Comparison of ENCODE assay signal across 11 cellular contexts in genomic region chr4:88012652-88013051, GRCh38. TPM values are rescaled to one million over a fixed set of nuclear protein-coding genes. Genes with fewer than 3 reads are reported as not detected.
A peak's percentile ranks its signal among the peaks of the same experiment; 100 is the strongest.
DNase-seq lines count a peak whose midpoint lies in the region; ATAC-seq and TF ChIP-seq lines count a peak whose summit lies in the region.
"Had no signal": no experiment of that assay in that cellular context is flagged by ENCODE, and none has a peak within 500 bp of the region (broad histone marks: within the 10 kb centered on the region; RNA-seq: fewer than 3 reads in every experiment).

No MANE protein-coding gene starts in this region.

- TF ChIP-seq CTCF in GM10248 (IDR thresholded peaks at IDR 0.05; ENCODE audit: control extremely low read depth, extremely low read depth, low read depth, missing control alignments) (no peak), MCF 10A (IDR thresholded peaks at IDR 0.05; ENCODE audit: unreplicated experiment) (no peak)

- POLR2A ChIA-PET in GM10248 (lab: Yijun Ruan, JAX) (no interaction called here), MCF 10A (lab: Yijun Ruan, JAX) (no interaction called here)

- no TSS peak for BruUV-seq in MCF 10A (replicated peaks; lab: Mats Ljungman, UMichigan)

- peak overlapping the region; percentile 26 for H3K27ac Mint-ChIP-seq in activated T-helper 17 cell treated with anti-CD3 and anti-CD28 coated beads, Interleukin-2, amount 50 U/mL, for 72 hours
- no peak overlapping the region for H3K27ac Mint-ChIP-seq in MCF 10A (ENCODE audit: low read depth, unreplicated experiment)
- H3K27ac Mint-ChIP-seq: activated CD4-positive, alpha-beta T cell treated with anti-CD3 and anti-CD28 coated beads, Interleukin-2, amount 10 ng/mL, durations not matched to agents 24 days and 14 days had no signal

- CTCF ChIA-PET in GM10248 (lab: Yijun Ruan, JAX) (interaction anchor here (1.7 to 3.8 kb wide), 3 partner anchors 11 to 199 kb away, joined by 3 to 14 read pairs (median 9); no protein-coding TSS in a partner anchor), MCF 10A (lab: Yijun Ruan, JAX) (interaction anchor here (0.6 kb wide), 1 partner anchor 56 kb away, joined by 3 read pairs; no protein-coding TSS in a partner anchor)

- H3K4me1 Mint-ChIP-seq in activated T-helper 17 cell treated with anti-CD3 and anti-CD28 coated beads, Interleukin-2, amount 50 U/mL, for 72 hours, result peaks cover 26% of the 10 kb centered on the region
- H3K4me1 Mint-ChIP-seq in MCF 10A (ENCODE audit: insufficient read depth, unreplicated experiment), result peaks cover 23% of the 10 kb centered on the region

- WGBS in right cardiac atrium, result 77% methylated on average over 4 of the region's 4 CpGs

- H3K4me3 Mint-ChIP-seq in activated T-helper 17 cell treated with anti-CD3 and anti-CD28 coated beads, Interleukin-2, amount 50 U/mL, for 72 hours, result peak overlapping the region; percentile 4
- H3K4me3 Mint-ChIP-seq in MCF 10A (ENCODE audit: unreplicated experiment), result no peak overlapping the region
- H3K4me3 Mint-ChIP-seq: activated CD4-positive, alpha-beta T cell treated with anti-CD3 and anti-CD28 coated beads, Interleukin-2, amount 10 ng/mL, durations not matched to agents 24 days and 14 days had no signal

- H3K27ac ChIP-seq in right cardiac atrium (ENCODE audit: low read length), result no peak overlapping the region
- H3K27ac ChIP-seq: GM23248 had no signal

- no peak overlapping the region for H3K4me3 ChIP-seq in right cardiac atrium (ENCODE audit: low read length)
- H3K4me3 ChIP-seq: GM23248 had no signal

- H3K27me3 ChIP-seq in right cardiac atrium (ENCODE audit: control insufficient read depth, insufficient read depth), result no peaks in the 10 kb centered on the region

- H3K9me3 ChIP-seq in right cardiac atrium (ENCODE audit: control insufficient read depth, low read length), result no peaks in the 10 kb centered on the region

- peaks cover 4% of the 10 kb centered on the region for H3K36me3 Mint-ChIP-seq in activated T-helper 17 cell treated with anti-CD3 and anti-CD28 coated beads, Interleukin-2, amount 50 U/mL, for 72 hours (ENCODE audit: low read depth)
- no peaks in the 10 kb centered on the region for H3K36me3 Mint-ChIP-seq in MCF 10A (ENCODE audit: insufficient read depth, unreplicated experiment)

- no peaks in the 10 kb centered on the region for H3K4me1 ChIP-seq in right cardiac atrium (ENCODE audit: control insufficient read depth, insufficient read depth, low read length)

- peak; percentile 57 for ATAC-seq in GM21526 (IDR thresholded peaks at IDR 0.05; ENCODE audit: low FRiP score, unreplicated experiment)
- peak; percentile 54 for ATAC-seq in HG03432 (IDR thresholded peaks at IDR 0.05; ENCODE audit: unreplicated experiment)
- ATAC-seq in activated T-helper 17 cell treated with anti-CD3 and anti-CD28 coated beads, Interleukin-2, amount 50 U/mL, for 72 hours (replicated peaks), result no peak
- ATAC-seq in right cardiac atrium, result no peak

- H3K27me3 Mint-ChIP-seq in activated T-helper 17 cell treated with anti-CD3 and anti-CD28 coated beads, Interleukin-2, amount 50 U/mL, for 72 hours, result no peaks in the 10 kb centered on the region
- no peaks in the 10 kb centered on the region for H3K27me3 Mint-ChIP-seq in MCF 10A (ENCODE audit: insufficient read depth, unreplicated experiment)
- H3K27me3 Mint-ChIP-seq: activated CD4-positive, alpha-beta T cell treated with anti-CD3 and anti-CD28 coated beads, Interleukin-2, amount 10 ng/mL, durations not matched to agents 24 days and 14 days had no signal

- intact Hi-C loops in MCF 10A (cut with micrococcal nuclease) (no loop called here), right cardiac atrium (cut with DNase I) (no loop called here)

- H3K9me3 Mint-ChIP-seq in activated T-helper 17 cell treated with anti-CD3 and anti-CD28 coated beads, Interleukin-2, amount 50 U/mL, for 72 hours, result no peaks in the 10 kb centered on the region
- H3K9me3 Mint-ChIP-seq in MCF 10A (ENCODE audit: unreplicated experiment), result no peaks in the 10 kb centered on the region
- H3K9me3 Mint-ChIP-seq: activated CD4-positive, alpha-beta T cell treated with anti-CD3 and anti-CD28 coated beads, Interleukin-2, amount 10 ng/mL, durations not matched to agents 24 days and 14 days had no signal

- DNase-seq in GM10248 (ENCODE audit: extremely low spot score) (peak; percentile 42), MCF 10A (ENCODE audit: unreplicated experiment) (no peak), NCI-H128 (lab: John Stamatoyannopoulos, UW; ENCODE audit: unreplicated experiment) (no peak), right cardiac atrium (no peak), DMS79 treated with DMSO at 0.1 percent for 48 hours (lab: John Stamatoyannopoulos, UW) (no peak)
- DNase-seq: activated CD4-positive, alpha-beta T cell treated with anti-CD3 and anti-CD28 coated beads, Interleukin-2, amount 10 ng/mL, durations not matched to agents 24 days and 14 days; GM23248; NCI-H446 treated with DMSO at 0.1 percent for 48 hours had no signal

RNA-seq across cellular contexts. Expression of gene PKD2, which starts 5.2 kb away (rescaled TPM):
- 10 to 100 TPM in 1 of 2 donors, 1 to 10 TPM in 1; 7.3 to 12.7 TPM for total RNA-seq in activated T-helper 17 cell treated with anti-CD3 and anti-CD28 coated beads, Interleukin-2, amount 50 U/mL, for 72 hours
- total RNA-seq in MCF 10A (2022), result 29.5 and 36.6 TPM in 2 replicates
- 10 to 100 TPM; 17.5 to 22.6 (median 20.9) TPM for total RNA-seq in right cardiac atrium
- polyA plus RNA-seq in right cardiac atrium, result 10.3 TPM

RNA-seq across cellular contexts. Expression of gene SPP1, which starts 37.1 kb away (rescaled TPM):
- 1 to 10 TPM in 1 of 2 donors, under 1 TPM in 1; 0.21 to 7.3 TPM for total RNA-seq in activated T-helper 17 cell treated with anti-CD3 and anti-CD28 coated beads, Interleukin-2, amount 50 U/mL, for 72 hours
- total RNA-seq in MCF 10A (2022) (not detected in 2 replicates), right cardiac atrium (10 to 100 TPM in 2 of 4 donors, 1 to 10 TPM in 2; 3.1 to 38.8 (median 19.2) TPM)
- polyA plus RNA-seq in right cardiac atrium, result 20.9 TPM

Comparison
In these comparisons a context has a peak if more than half of its experiments do, and no peak if none do; other contexts are left out.
1. ATAC-seq: peak in GM21526 (single experiment) and HG03432 (single experiment); none in activated T-helper 17 cell treated with anti-CD3 and anti-CD28 coated beads, Interleukin-2, amount 50 U/mL, for 72 hours (single experiment) and right cardiac atrium (0 of 2).